Comparison of ENCODE assay signal across 11 cellular contexts in the genomic region with DNA sequence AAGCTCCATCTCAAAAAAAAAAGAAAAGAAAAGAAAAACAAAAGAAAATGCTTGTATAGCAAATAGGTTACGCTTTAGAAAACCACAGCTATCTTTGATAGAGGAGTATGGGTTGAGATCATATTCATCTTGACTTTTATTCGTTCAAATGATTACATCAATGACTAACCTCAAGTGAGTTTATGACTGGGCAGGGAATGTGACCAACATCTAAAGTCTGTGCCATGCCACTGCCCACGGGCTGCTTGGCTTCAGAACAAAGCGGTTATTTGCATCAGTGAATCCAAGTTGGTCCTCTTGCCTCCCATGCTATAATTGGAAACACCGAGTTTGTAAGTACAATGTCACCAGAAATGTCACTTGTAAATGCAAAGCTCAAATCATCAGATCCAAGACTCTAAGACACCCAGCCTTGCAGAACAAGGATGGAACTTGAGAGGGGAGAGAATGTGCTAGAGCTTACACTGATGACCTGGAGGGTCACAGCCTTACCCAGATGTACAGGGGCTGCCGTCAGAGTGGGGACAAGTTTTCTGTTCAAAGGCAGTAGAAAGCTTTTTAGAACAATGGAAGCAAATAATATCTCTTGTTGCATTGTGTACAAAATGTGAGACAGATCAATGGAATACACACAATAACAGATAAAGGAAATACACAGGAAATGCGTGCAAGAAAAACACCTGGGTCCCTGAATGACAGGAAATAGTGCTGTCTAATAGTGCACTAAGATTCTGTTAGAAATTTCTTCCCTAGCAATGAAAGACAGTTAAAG. TPM values are rescaled to one million over a fixed set of nuclear protein-coding genes. Genes with fewer than 3 reads are reported as not detected.
DNase-seq lines count a peak whose midpoint lies in the region; ATAC-seq lines count a peak whose summit lies in the region.
"Had no signal": no experiment of that assay in that cellular context is flagged by ENCODE, and none has a peak within 500 bp of the region (broad histone marks: within the 10 kb centered on the region; RNA-seq: fewer than 3 reads in every experiment).

No MANE protein-coding gene starts in this region.

- DNase-seq in activated naive CD4-positive, alpha-beta T cell treated with anti-CD3 and anti-CD28 coated beads for 36 hours, result peak; percentile 14
- no peak for DNase-seq in activated naive CD4-positive, alpha-beta T cell treated with anti-CD3 and anti-CD28 coated beads, Interleukin-2, amount 50 U/mL, for 16 hours
- DNase-seq in SK-MEL-5 (ENCODE audit: low read depth, low spot score) (peak; percentile 25), dermis blood vessel endothelial cell (peak; percentile 3), middle frontal gyrus (ENCODE audit: extremely low spot score, low spot score) (no peak), G401 (ENCODE audit: low spot score) (no peak), foreskin melanocyte (no peak)
- DNase-seq: NCI-H2107 had no signal

- H3K27ac Mint-ChIP-seq in activated naive CD4-positive, alpha-beta T cell treated with anti-CD3 and anti-CD28 coated beads for 36 hours, result no peak overlapping the region
- H3K27ac Mint-ChIP-seq in stimulated activated memory B cell treated with anti-CD40 and anti-IgM and Interleukin-4, amounts not matched to agents 10 μg/mL and 1 μg/mL and 100 μg/mL, for 72 hours, result peak overlapping the region; percentile 90

- no peaks in the 10 kb centered on the region for H3K36me3 Mint-ChIP-seq in activated naive CD4-positive, alpha-beta T cell treated with anti-CD3 and anti-CD28 coated beads for 36 hours (ENCODE audit: low read depth)
- no peaks in the 10 kb centered on the region for H3K36me3 Mint-ChIP-seq in stimulated activated memory B cell treated with anti-CD40 and anti-IgM and Interleukin-4, amounts not matched to agents 10 μg/mL and 1 μg/mL and 100 μg/mL, for 72 hours

- peak overlapping the region; percentile 24 for H3K4me3 Mint-ChIP-seq in activated naive CD4-positive, alpha-beta T cell treated with anti-CD3 and anti-CD28 coated beads for 36 hours
- H3K4me3 Mint-ChIP-seq in stimulated activated memory B cell treated with anti-CD40 and anti-IgM and Interleukin-4, amounts not matched to agents 10 μg/mL and 1 μg/mL and 100 μg/mL, for 72 hours, result peak overlapping the region; percentile 66

- H3K4me1 Mint-ChIP-seq in activated naive CD4-positive, alpha-beta T cell treated with anti-CD3 and anti-CD28 coated beads for 36 hours (ENCODE audit: low read depth), result peaks cover 11% of the 10 kb centered on the region
- H3K4me1 Mint-ChIP-seq in stimulated activated memory B cell treated with anti-CD40 and anti-IgM and Interleukin-4, amounts not matched to agents 10 μg/mL and 1 μg/mL and 100 μg/mL, for 72 hours, result peaks cover 12% of the 10 kb centered on the region

- H3K9me3 Mint-ChIP-seq in activated naive CD4-positive, alpha-beta T cell treated with anti-CD3 and anti-CD28 coated beads for 36 hours, result no peaks in the 10 kb centered on the region
- no peaks in the 10 kb centered on the region for H3K9me3 Mint-ChIP-seq in stimulated activated memory B cell treated with anti-CD40 and anti-IgM and Interleukin-4, amounts not matched to agents 10 μg/mL and 1 μg/mL and 100 μg/mL, for 72 hours

- CTCF ChIA-PET in activated naive CD4-positive, alpha-beta T cell treated with anti-CD3 and anti-CD28 coated beads for 36 hours (lab: Charles Lee), result interaction anchor here (0.6 to 1.5 kb wide), 6 partner anchors 9 to 355 kb away, joined by 3 to 4 read pairs (median 3); a partner anchor contains a TSS

- H3K27me3 Mint-ChIP-seq in activated naive CD4-positive, alpha-beta T cell treated with anti-CD3 and anti-CD28 coated beads for 36 hours (ENCODE audit: low read depth), result no peaks in the 10 kb centered on the region
- no peaks in the 10 kb centered on the region for H3K27me3 Mint-ChIP-seq in stimulated activated memory B cell treated with anti-CD40 and anti-IgM and Interleukin-4, amounts not matched to agents 10 μg/mL and 1 μg/mL and 100 μg/mL, for 72 hours

- intact Hi-C loops in activated naive CD4-positive, alpha-beta T cell treated with anti-CD3 and anti-CD28 coated beads for 36 hours (cut with micrococcal nuclease), result loop anchor here (1.0 kb wide), 1 partner anchor 38 kb away; a partner anchor contains a TSS

- in situ Hi-C loops in SK-MEL-5 (cut with HindIII; ENCODE audit: low pct_unique_long_range_greater_than_20kb, low sequenced_read_pairs) (no loop called here), G401 (cut with HindIII; ENCODE audit: low sequenced_read_pairs) (no loop called here)

- ATAC-seq in stimulated activated memory B cell treated with anti-CD40 and anti-IgM and Interleukin-4, amounts not matched to agents 10 μg/mL and 1 μg/mL and 100 μg/mL, for 72 hours, result no peak

RNA-seq across cellular contexts. Expression of a gene that starts 8.4 kb away (rescaled TPM):
- not detected for total RNA-seq in activated naive CD4-positive, alpha-beta T cell treated with anti-CD3 and anti-CD28 coated beads for 36 hours
- not detected in 2 replicates for total RNA-seq in SK-MEL-5 (2014; rRNA removed; shearing (Covaris generic))
- polyA plus RNA-seq in SK-MEL-5 (2015; cell fraction: cytosol; rRNA removed), result not detected in 2 replicates
- not detected in 2 replicates for polyA plus RNA-seq in SK-MEL-5 (2015; cell fraction: nucleus; rRNA removed)
- not detected in 2 replicates for total RNA-seq in dermis blood vessel endothelial cell
- not detected in 2 replicates for total RNA-seq in G401 (2014; rRNA removed; shearing (Covaris generic))
- total RNA-seq: fibroblast of lung, vagina had no signal
- polyA plus RNA-seq: fibroblast of lung had no signal

RNA-seq across cellular contexts. Expression of a gene that starts 38.1 kb away (rescaled TPM):
- total RNA-seq in activated naive CD4-positive, alpha-beta T cell treated with anti-CD3 and anti-CD28 coated beads for 36 hours, result 10 to 100 TPM; 47.1 to 50.2 TPM
- 57.0 and 65.5 TPM in 2 replicates for total RNA-seq in SK-MEL-5 (2014; rRNA removed; shearing (Covaris generic))
- polyA plus RNA-seq in SK-MEL-5 (2015; cell fraction: cytosol; rRNA removed), result 39.1 and 51.2 TPM in 2 replicates
- 51.8 and 61.6 TPM in 2 replicates for polyA plus RNA-seq in SK-MEL-5 (2015; cell fraction: nucleus; rRNA removed)
- total RNA-seq in dermis blood vessel endothelial cell, result 22.5 and 34.9 TPM in 2 replicates
- total RNA-seq in G401 (2014; rRNA removed; shearing (Covaris generic)), result 19.8 and 33.1 TPM in 2 replicates

RNA-seq across cellular contexts. Expression of a gene that starts 46.8 kb away (rescaled TPM):
- not detected for total RNA-seq in activated naive CD4-positive, alpha-beta T cell treated with anti-CD3 and anti-CD28 coated beads for 36 hours
- total RNA-seq in SK-MEL-5 (2014; rRNA removed; shearing (Covaris generic)), result not detected in 2 replicates
- polyA plus RNA-seq in SK-MEL-5 (2015; cell fraction: cytosol; rRNA removed), result not detected in 2 replicates
- polyA plus RNA-seq in SK-MEL-5 (2015; cell fraction: nucleus; rRNA removed), result not detected in 2 replicates
- total RNA-seq in dermis blood vessel endothelial cell, result 0.17 TPM in 1 of 2 replicates, not detected in the other
- total RNA-seq in G401 (2014; rRNA removed; shearing (Covaris generic)), result not detected in 2 replicates
- total RNA-seq: fibroblast of lung, vagina had no signal
- polyA plus RNA-seq: fibroblast of lung had no signal

Comparison
In these comparisons a context has a peak if more than half of its experiments do, and no peak if none do; other contexts are left out.
1. DNase-seq: peak in activated naive CD4-positive, alpha-beta T cell treated with anti-CD3 and anti-CD28 coated beads for 36 hours (single experiment), SK-MEL-5 (single experiment) and dermis blood vessel endothelial cell (single experiment); none in activated naive CD4-positive, alpha-beta T cell treated with anti-CD3 and anti-CD28 coated beads, Interleukin-2, amount 50 U/mL, for 16 hours (single experiment), middle frontal gyrus (single experiment), G401 (single experiment) and foreskin melanocyte (single experiment).